9 cellular contexts compared by ENCODE assay signal in genomic region chr2:10283106-10284062, GRCh38. TPM values are rescaled to one million over a fixed set of nuclear protein-coding genes. Genes with fewer than 3 reads are reported as not detected.
DNase-seq lines count a peak whose midpoint lies in the region; TF ChIP-seq lines count a peak whose summit lies in the region.
"Had no signal": no experiment of that assay in that cellular context is flagged by ENCODE, and none has a peak within 500 bp of the region (broad histone marks: within the 10 kb centered on the region; RNA-seq: fewer than 3 reads in every experiment).

No MANE protein-coding gene starts in this region.

- H3F3A ChIP-seq in SK-N-SH (replicated peaks; ENCODE audit: insufficient read depth), result peaks cover 14% of the 10 kb centered on the region

- TF ChIP-seq CTCF in SK-N-SH (IDR thresholded peaks at IDR 0.05) (no peak), foreskin fibroblast (IDR thresholded peaks at IDR 0.05; ENCODE audit: low read depth, low read length) (no peak)

- POLR2A ChIA-PET in SK-N-SH (lab: Yijun Ruan, JAX), result no interaction called here

- CTCF ChIA-PET in SK-N-SH (lab: Yijun Ruan, JAX), result interaction anchor here (0.7 to 4.5 kb wide), 9 partner anchors 15 to 158 kb away, joined by 3 to 20 read pairs (median 4); no protein-coding TSS in a partner anchor

- no peak overlapping the region for H3K27ac Mint-ChIP-seq in activated T-cell treated with anti-CD3 and anti-CD28 coated beads, Interleukin-2, amount 50 U/mL, for 24 hours

- H3K9me3 Mint-ChIP-seq in activated T-cell treated with anti-CD3 and anti-CD28 coated beads, Interleukin-2, amount 50 U/mL, for 24 hours, result no peaks in the 10 kb centered on the region

- H3K9ac ChIP-seq in SK-N-SH, result peak overlapping the region; percentile 65

- H3K4me3 ChIP-seq in SK-N-SH (ENCODE audit: low read depth in 2 of 2, low read length in 1 of 2), result no peak overlapping the region
- no peak overlapping the region for H3K4me3 ChIP-seq in foreskin fibroblast (ENCODE audit: low read depth in 1 of 2, low read length in 2 of 2)

- peaks cover 37 to 41% of the 10 kb centered on the region in 2 experiments for H3K4me1 ChIP-seq in SK-N-SH (ENCODE audit: control insufficient read depth in 1 of 2, insufficient read depth in 2 of 2, low read depth in 1 of 2, low read length in 1 of 2)

- H3K27ac ChIP-seq in SK-N-SH (ENCODE audit: low read depth in 2 of 2, low read length in 1 of 2), result peak overlapping the region in 1 of 2 experiments; percentile 90; a peak in 2 of 4 replicates
- H3K27ac ChIP-seq in temporal lobe (ENCODE audit: low read depth, low read length), result peak overlapping the region; percentile 61

- no peak for TF ChIP-seq RAD21 in SK-N-SH (IDR thresholded peaks at IDR 0.05; ENCODE audit: low read length)

- no peaks in the 10 kb centered on the region for H3K36me3 ChIP-seq in SK-N-SH (replicated peaks in 1 of 2; ENCODE audit: control insufficient read depth in 1 of 2, insufficient read depth in 2 of 2, low read length in 1 of 2)

- H3K9me2 ChIP-seq in SK-N-SH, result no peaks in the 10 kb centered on the region

- H3K4me3 Mint-ChIP-seq in activated T-cell treated with anti-CD3 and anti-CD28 coated beads, Interleukin-2, amount 50 U/mL, for 24 hours, result no peak overlapping the region

- H3K27me3 ChIP-seq in SK-N-SH (ENCODE audit: insufficient read depth), result no peaks in the 10 kb centered on the region

- peak in 1 of 2 experiments; percentile 66; a peak in 1 of 4 replicates for TF ChIP-seq EP300 in SK-N-SH (IDR thresholded peaks at IDR 0.05; ENCODE audit: borderline replicate concordance in 1 of 2, low read depth in 1 of 2, low read length in 1 of 2)

- H3K4me1 Mint-ChIP-seq in activated T-cell treated with anti-CD3 and anti-CD28 coated beads, Interleukin-2, amount 50 U/mL, for 24 hours (ENCODE audit: low read depth), result peaks cover 13% of the 10 kb centered on the region

- no peaks in the 10 kb centered on the region for H3K9me3 ChIP-seq in SK-N-SH

- H3K27me3 Mint-ChIP-seq in activated T-cell treated with anti-CD3 and anti-CD28 coated beads, Interleukin-2, amount 50 U/mL, for 24 hours, result no peaks in the 10 kb centered on the region

- H3K79me2 ChIP-seq in SK-N-SH (ENCODE audit: insufficient read depth), result no peaks in the 10 kb centered on the region

- peak; percentile 48 to 62 for DNase-seq in activated T-cell treated with anti-CD3 and anti-CD28 coated beads, Interleukin-2, amount 50 U/mL, for 48 hours
- no peak for DNase-seq in activated T-cell treated with anti-CD3 and anti-CD28 coated beads, Interleukin-2, amount 50 U/mL, for 24 hours
- DNase-seq in SK-N-SH (peak; percentile 49), foreskin fibroblast (peak; percentile 93 to 94), NCI-H2196 treated with DMSO at 0.1 percent for 48 hours (lab: John Stamatoyannopoulos, UW; ENCODE audit: unreplicated experiment) (no peak), NCI-H1417 (lab: John Stamatoyannopoulos, UW) (no peak), NCI-H2196 (lab: John Stamatoyannopoulos, UW; ENCODE audit: unreplicated experiment) (no peak)
- DNase-seq: COR-L47 had no signal

- 56% methylated on average over 15 of the region's 16 CpGs for WGBS in SK-N-SH (ENCODE audit: low lambda C conversion rate)

- peak overlapping the region; percentile 97 for H2AFZ ChIP-seq in SK-N-SH (ENCODE audit: low read depth)

- peak overlapping the region; percentile 60 for H3K4me2 ChIP-seq in SK-N-SH

- H3K36me3 Mint-ChIP-seq in activated T-cell treated with anti-CD3 and anti-CD28 coated beads, Interleukin-2, amount 50 U/mL, for 24 hours (ENCODE audit: low read depth), result no peaks in the 10 kb centered on the region

- H4K20me1 ChIP-seq in SK-N-SH (ENCODE audit: insufficient read depth), result no peaks in the 10 kb centered on the region

TF ChIP-seq in SK-N-SH, 30 proteins besides CTCF, POLR2A, EP300 and RAD21 (continues in another document):
- no peak for TF ChIP-seq EZH2phosphoT487 (IDR thresholded peaks at IDR 0.05; ENCODE audit: borderline replicate concordance, low read depth)
- no peak for TF ChIP-seq GABPA (IDR thresholded peaks at IDR 0.05; ENCODE audit: low read depth)
- TF ChIP-seq RXRA (IDR thresholded peaks at IDR 0.05; ENCODE audit: borderline replicate concordance, low read depth), result no peak; the same call in 1 of the 2 replicates
- TF ChIP-seq TEAD4 (IDR thresholded peaks at IDR 0.05; ENCODE audit: borderline replicate concordance, insufficient read depth), result no peak
- TF ChIP-seq GATA2 (CRISPR knock-in tag; IDR thresholded peaks at IDR 0.05), result no peak
- TF ChIP-seq YY1 (IDR thresholded peaks at IDR 0.05; ENCODE audit: low read depth), result no peak
- peak; percentile 78 for TF ChIP-seq MAX (IDR thresholded peaks at IDR 0.05; ENCODE audit: low read depth)
- TF ChIP-seq REST (IDR thresholded peaks at IDR 0.05; ENCODE audit: low read depth, low read length), result peak; percentile 61
- TF ChIP-seq MEF2A (IDR thresholded peaks at IDR 0.05; ENCODE audit: borderline replicate concordance, low read depth), result no peak
- TF ChIP-seq RCOR1 (IDR thresholded peaks at IDR 0.05; ENCODE audit: low read length), result no peak
- TF ChIP-seq JUND (IDR thresholded peaks at IDR 0.05), result no peak; the same call in 1 of the 2 replicates
- TF ChIP-seq ZBTB33 (IDR thresholded peaks at IDR 0.05; ENCODE audit: borderline replicate concordance, low read depth), result no peak
- TF ChIP-seq MXI1 (IDR thresholded peaks at IDR 0.05; ENCODE audit: low read depth, low read length), result no peak
- peak; percentile 38; the same call in 1 of the 2 replicates for TF ChIP-seq POLR2AphosphoS5 (IDR thresholded peaks at IDR 0.05; ENCODE audit: low read depth, low read length)
- no peak for TF ChIP-seq SMC3 (IDR thresholded peaks at IDR 0.05; ENCODE audit: low read depth, low read length)
- peak; percentile 52; the same call in 1 of the 2 replicates for TF ChIP-seq TAF1 (IDR thresholded peaks at IDR 0.05; ENCODE audit: borderline replicate concordance, low read depth, low read length)
- TF ChIP-seq NRF1 (IDR thresholded peaks at IDR 0.05; ENCODE audit: low read depth, low read length), result no peak
- no peak for TF ChIP-seq CHD2 (IDR thresholded peaks at IDR 0.05; ENCODE audit: low read length, partially characterized antibody)
- TF ChIP-seq FOSL2 (IDR thresholded peaks at IDR 0.05; ENCODE audit: borderline replicate concordance, low read depth), result peak; percentile 99
- no peak for TF ChIP-seq IRF3 (IDR thresholded peaks at IDR 0.05; ENCODE audit: low read depth, low read length)

RNA-seq across cellular contexts. Expression of gene HPCAL1, which starts 19.3 kb away (rescaled TPM):
- 34.6 and 77.0 TPM in 2 replicates for polyA plus RNA-seq in SK-N-SH (2012; rRNA removed)
- polyA plus RNA-seq in SK-N-SH (2012; cell fraction: cytosol; rRNA removed), result 42.6 and 64.9 TPM in 2 replicates
- 45.4 and 53.6 TPM in 2 replicates for polyA plus RNA-seq in SK-N-SH (2012; cell fraction: nucleus; rRNA removed)
- 21.9 TPM for total RNA-seq in temporal lobe

Comparison
In these comparisons a context has a peak if more than half of its experiments do, and no peak if none do; other contexts are left out.
1. DNase-seq: peak in activated T-cell treated with anti-CD3 and anti-CD28 coated beads, Interleukin-2, amount 50 U/mL, for 48 hours (2 of 2), SK-N-SH (single experiment) and foreskin fibroblast (2 of 2); none in activated T-cell treated with anti-CD3 and anti-CD28 coated beads, Interleukin-2, amount 50 U/mL, for 24 hours (single experiment), NCI-H2196 treated with DMSO at 0.1 percent for 48 hours (single experiment), NCI-H1417 (0 of 3) and NCI-H2196 (single experiment).